ENCODE assay signal across 24 cellular contexts in the genomic region with DNA sequence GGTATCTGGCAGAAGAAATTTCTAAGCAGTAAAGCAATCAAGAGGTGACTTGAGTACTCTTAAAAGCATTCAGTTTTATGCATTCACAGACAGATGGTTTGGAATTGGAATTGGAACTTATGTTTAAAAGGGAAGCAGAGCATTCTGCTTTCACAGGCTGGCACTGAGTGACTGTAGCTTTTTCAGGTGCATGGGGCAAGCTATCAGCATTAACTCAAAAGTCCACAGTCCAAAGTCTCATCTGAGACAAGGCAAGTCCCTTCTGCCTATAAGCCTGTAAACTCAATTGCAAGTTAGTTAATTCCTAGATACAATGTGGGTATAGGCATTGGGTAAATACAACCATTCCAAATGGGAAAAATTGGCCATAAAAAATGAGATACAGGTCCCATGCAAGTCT.
"Had no signal": no experiment of that assay in that cellular context is flagged by ENCODE, and none has a peak within 500 bp of the region (broad histone marks: within the 10 kb centered on the region; RNA-seq: fewer than 3 reads in every experiment).

No MANE protein-coding gene starts in this region.

- H3K9me3 ChIP-seq: colonic mucosa, esophagus squamous epithelium, gastrocnemius medialis, lower lobe of right lung had no signal

- H3K4me1 Mint-ChIP-seq: endodermal cell, mesothelial cell of epicardium had no signal

- DNase-seq: colonic mucosa; cortex of kidney; effector CD8-positive, alpha-beta T cell; effector memory CD8-positive, alpha-beta T cell; endodermal cell; erythroblast; esophagus squamous epithelium; foreskin fibroblast; foreskin melanocyte; gastrocnemius medialis; glutamatergic neuron; head of caudate nucleus; heart right ventricle; hippocampal formation; left cardiac atrium; left ventricle myocardium inferior; lower lobe of right lung; mesenchymal stem cell; mucosa of descending colon; naive B cell had no signal

- H3K4me3 ChIP-seq: colonic mucosa, esophagus squamous epithelium, gastrocnemius medialis, heart right ventricle, left ventricle myocardium inferior, lower lobe of right lung, mucosa of descending colon had no signal

- ATAC-seq: effector memory CD8-positive, alpha-beta T cell; esophagus mucosa; gastrocnemius medialis; heart right ventricle; left cardiac atrium; lower lobe of right lung; mucosa of descending colon had no signal

- H3K27me3 ChIP-seq: colonic mucosa, esophagus squamous epithelium, gastrocnemius medialis had no signal

- H3K27ac Mint-ChIP-seq: dendritic cell treated with granulocyte-macrophage colony-stimulating factor and Interleukin-4, amounts not matched to agents 40 ng/mL and 50 ng/mL, for 4 days; effector memory CD8-positive, alpha-beta T cell; endodermal cell; mesothelial cell of epicardium had no signal

- H3K27ac ChIP-seq: colonic mucosa, epithelial cell of prostate, esophagus squamous epithelium, gastrocnemius medialis, heart right ventricle, left ventricle myocardium inferior, lower lobe of right lung had no signal

- H3K4me1 ChIP-seq: colonic mucosa, esophagus squamous epithelium, gastrocnemius medialis, heart right ventricle, left ventricle myocardium inferior, lower lobe of right lung had no signal

- H3K4me3 Mint-ChIP-seq: dendritic cell treated with granulocyte-macrophage colony-stimulating factor and Interleukin-4, amounts not matched to agents 40 ng/mL and 50 ng/mL, for 4 days; effector memory CD8-positive, alpha-beta T cell; endodermal cell; mesothelial cell of epicardium had no signal

- H3K27me3 Mint-ChIP-seq: effector memory CD8-positive, alpha-beta T cell; naive B cell had no signal

- H3K36me3 ChIP-seq: colonic mucosa, esophagus squamous epithelium, gastrocnemius medialis, heart right ventricle, left ventricle myocardium inferior, lower lobe of right lung had no signal

- H3K36me3 Mint-ChIP-seq: mesothelial cell of epicardium had no signal
